Comparison of ENCODE assay signal across 1 cellular context in the genomic region with DNA sequence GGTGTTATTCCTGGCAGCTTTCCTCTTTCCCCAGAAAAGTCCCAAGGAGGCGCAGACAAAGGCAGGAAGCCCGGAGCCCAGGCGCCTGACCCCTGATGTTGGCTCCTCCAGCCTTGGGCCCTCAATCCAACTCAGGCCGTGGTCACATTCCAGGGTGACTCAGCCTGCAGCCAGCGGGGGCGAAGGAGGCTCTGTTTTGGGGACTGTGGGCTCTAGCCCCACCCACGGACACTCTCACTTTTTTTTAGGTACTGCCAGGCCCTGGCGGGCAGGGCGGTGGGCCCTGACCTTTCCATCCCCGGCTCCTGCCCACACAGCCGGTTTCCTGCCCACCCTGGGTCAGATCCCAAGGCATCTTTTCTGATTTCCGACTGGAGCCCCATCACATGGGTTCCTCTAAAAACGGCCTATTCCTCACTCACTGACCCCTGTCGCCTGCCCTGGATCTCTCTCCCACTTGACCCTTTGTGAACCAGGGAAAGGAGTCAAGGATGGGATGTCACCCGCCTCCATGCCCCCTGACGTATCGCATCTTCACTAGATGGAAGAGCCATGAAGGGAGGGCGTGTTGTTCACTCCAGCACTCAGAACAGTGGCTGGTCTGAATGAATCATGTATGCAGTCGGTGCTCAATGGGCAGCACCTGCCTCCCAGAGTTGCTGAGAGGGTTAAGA.
TF ChIP-seq lines count a peak whose summit lies in the region.

No MANE protein-coding gene starts in this region.

TF ChIP-seq in K562, 482 proteins besides CTCF, POLR2A, EP300 and RAD21 (continued from another document):
- TF ChIP-seq, protein P1, sequence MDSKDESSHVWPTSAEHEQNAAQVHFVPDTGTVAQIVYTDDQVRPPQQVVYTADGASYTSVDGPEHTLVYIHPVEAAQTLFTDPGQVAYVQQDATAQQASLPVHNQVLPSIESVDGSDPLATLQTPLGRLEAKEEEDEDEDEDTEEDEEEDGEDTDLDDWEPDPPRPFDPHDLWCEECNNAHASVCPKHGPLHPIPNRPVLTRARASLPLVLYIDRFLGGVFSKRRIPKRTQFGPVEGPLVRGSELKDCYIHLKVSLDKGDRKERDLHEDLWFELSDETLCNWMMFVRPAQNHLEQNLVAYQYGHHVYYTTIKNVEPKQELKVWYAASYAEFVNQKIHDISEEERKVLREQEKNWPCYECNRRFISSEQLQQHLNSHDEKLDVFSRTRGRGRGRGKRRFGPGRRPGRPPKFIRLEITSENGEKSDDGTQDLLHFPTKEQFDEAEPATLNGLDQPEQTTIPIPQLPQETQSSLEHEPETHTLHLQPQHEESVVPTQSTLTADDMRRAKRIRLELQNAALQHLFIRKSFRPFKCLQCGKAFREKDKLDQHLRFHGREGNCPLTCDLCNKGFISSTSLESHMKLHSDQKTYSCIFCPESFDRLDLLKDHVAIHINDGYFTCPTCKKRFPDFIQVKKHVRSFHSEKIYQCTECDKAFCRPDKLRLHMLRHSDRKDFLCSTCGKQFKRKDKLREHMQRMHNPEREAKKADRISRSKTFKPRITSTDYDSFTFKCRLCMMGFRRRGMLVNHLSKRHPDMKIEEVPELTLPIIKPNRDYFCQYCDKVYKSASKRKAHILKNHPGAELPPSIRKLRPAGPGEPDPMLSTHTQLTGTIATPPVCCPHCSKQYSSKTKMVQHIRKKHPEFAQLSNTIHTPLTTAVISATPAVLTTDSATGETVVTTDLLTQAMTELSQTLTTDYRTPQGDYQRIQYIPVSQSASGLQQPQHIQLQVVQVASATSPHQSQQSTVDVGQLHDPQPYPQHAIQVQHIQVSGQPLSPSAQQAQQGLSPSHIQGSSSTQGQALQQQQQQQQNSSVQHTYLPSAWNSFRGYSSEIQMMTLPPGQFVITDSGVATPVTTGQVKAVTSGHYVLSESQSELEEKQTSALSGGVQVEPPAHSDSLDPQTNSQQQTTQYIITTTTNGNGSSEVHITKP (IDR thresholded peaks at IDR 0.05; ENCODE audit: partially characterized antibody), result no peak
